1 cellular context compared by ENCODE assay signal in genomic region chr1:155250633-155251449, GRCh38.
TF ChIP-seq lines count a peak whose summit lies in the region.

No MANE protein-coding gene starts in this region.

TF ChIP-seq in HCT116, 20 proteins besides CTCF, POLR2A, EP300 and RAD21:
- no peak for TF ChIP-seq ATF3 (IDR thresholded peaks at IDR 0.05)
- TF ChIP-seq SIN3A (IDR thresholded peaks at IDR 0.05; ENCODE audit: low read depth), result no peak
- peak; percentile 32 for TF ChIP-seq TCF7L2 (IDR thresholded peaks at IDR 0.05; ENCODE audit: borderline replicate concordance, extremely low read depth, insufficient read depth, insufficient read length)
- TF ChIP-seq ELF1 (IDR thresholded peaks at IDR 0.05; ENCODE audit: borderline replicate concordance, low read depth), result no peak
- TF ChIP-seq CBX3 (IDR thresholded peaks at IDR 0.05; ENCODE audit: low read depth), result no peak
- TF ChIP-seq POLR2AphosphoS5 (IDR thresholded peaks at IDR 0.05; ENCODE audit: low read depth, low read length), result peak; percentile 33; the same call in 1 of the 2 replicates
- TF ChIP-seq EGR1 (IDR thresholded peaks at IDR 0.05; ENCODE audit: low read depth), result no peak
- TF ChIP-seq EZH2phosphoT487 (IDR thresholded peaks at IDR 0.05; ENCODE audit: borderline replicate concordance), result no peak
- no peak for TF ChIP-seq ZBTB33 (IDR thresholded peaks at IDR 0.05; ENCODE audit: extremely low read depth, insufficient replicate concordance, low read length)
- TF ChIP-seq ZFX (IDR thresholded peaks at IDR 0.05), result no peak
- no peak for TF ChIP-seq REST (IDR thresholded peaks at IDR 0.05; ENCODE audit: low read depth)
- no peak for TF ChIP-seq JUND (IDR thresholded peaks at IDR 0.05)
- peak; percentile 72 for TF ChIP-seq YY1 (IDR thresholded peaks at IDR 0.05; ENCODE audit: extremely low read depth, insufficient replicate concordance, low read depth, low read length)
- TF ChIP-seq EZH2 (IDR thresholded peaks at IDR 0.05), result no peak
- no peak for TF ChIP-seq FOSL1 (IDR thresholded peaks at IDR 0.05; ENCODE audit: low read depth)
- TF ChIP-seq CEBPB (IDR thresholded peaks at IDR 0.05; ENCODE audit: low read depth), result no peak
- no peak for TF ChIP-seq ZNF274 (IDR thresholded peaks at IDR 0.05; ENCODE audit: low read depth, low read length)
- no peak for TF ChIP-seq MAX (IDR thresholded peaks at IDR 0.05)
TF ChIP-seq in HCT116: peak in this region for 3.
